Comparison of ENCODE assay signal across 14 cellular contexts in genomic region chr7:77571791-77572190, GRCh38.
"Had no signal": no experiment of that assay in that cellular context is flagged by ENCODE, and none has a peak within 500 bp of the region (broad histone marks: within the 10 kb centered on the region; RNA-seq: fewer than 3 reads in every experiment).

No MANE protein-coding gene starts in this region.

- H3K9me3 ChIP-seq: left lung, prostate gland, tibial artery had no signal

- DNase-seq: activated B cell treated with CpG ODN at 0.5 μM for 24 hours; activated CD4-positive, alpha-beta memory T cell treated with anti-CD3 and anti-CD28 coated beads, Interleukin-2, amount 10 ng/mL, durations not matched to agents 7 days and 5 days; activated CD4-positive, alpha-beta T cell treated with anti-CD3 and anti-CD28 coated beads for 48 hours; activated CD8-positive, alpha-beta memory T cell treated with anti-CD3 and anti-CD28 coated beads, Interleukin-2, amount 10 ng/mL, durations not matched to agents 7 days and 5 days; left lung; midbrain; right cardiac atrium; stimulated activated naive CD8-positive, alpha-beta T cell treated with anti-CD3 and anti-CD28 coated beads, Interleukin-15, Interleukin-2, amounts not matched to agents 100 U/mL and 50 U/mL, for 24 hours; substantia nigra; T-helper 2 cell; tibial artery had no signal

- H3K4me1 Mint-ChIP-seq: activated CD4-positive, alpha-beta memory T cell treated with anti-CD3 and anti-CD28 coated beads, Interleukin-2, amount 10 ng/mL, durations not matched to agents 7 days and 5 days; activated CD8-positive, alpha-beta memory T cell treated with anti-CD3 and anti-CD28 coated beads, Interleukin-2, amount 10 ng/mL, durations not matched to agents 7 days and 5 days; neural progenitor cell had no signal

- H3K4me3 ChIP-seq: left lung, neural progenitor cell, prostate gland, tibial artery had no signal

- H3K4me1 ChIP-seq: neural progenitor cell, prostate gland had no signal

- H3K9ac ChIP-seq: neural progenitor cell had no signal

- H3K27ac Mint-ChIP-seq: activated B cell treated with CpG ODN at 0.5 μM for 24 hours; activated CD4-positive, alpha-beta memory T cell treated with anti-CD3 and anti-CD28 coated beads, Interleukin-2, amount 10 ng/mL, durations not matched to agents 7 days and 5 days; activated CD8-positive, alpha-beta memory T cell treated with anti-CD3 and anti-CD28 coated beads, Interleukin-2, amount 10 ng/mL, durations not matched to agents 7 days and 5 days; activated naive CD8-positive, alpha-beta T cell; neural progenitor cell had no signal

- H3K27ac ChIP-seq: neural progenitor cell, prostate gland, tibial artery had no signal

- H3K36me3 Mint-ChIP-seq: activated CD8-positive, alpha-beta memory T cell treated with anti-CD3 and anti-CD28 coated beads, Interleukin-2, amount 10 ng/mL, durations not matched to agents 7 days and 5 days had no signal

- H3K27me3 Mint-ChIP-seq: activated B cell treated with CpG ODN at 0.5 μM for 24 hours; activated CD4-positive, alpha-beta memory T cell treated with anti-CD3 and anti-CD28 coated beads, Interleukin-2, amount 10 ng/mL, durations not matched to agents 7 days and 5 days; activated CD8-positive, alpha-beta memory T cell treated with anti-CD3 and anti-CD28 coated beads, Interleukin-2, amount 10 ng/mL, durations not matched to agents 7 days and 5 days; activated naive CD8-positive, alpha-beta T cell had no signal

- H3K36me3 ChIP-seq: prostate gland had no signal

- H3K27me3 ChIP-seq: left lung, neural progenitor cell, tibial artery had no signal

- H3K4me3 Mint-ChIP-seq: activated B cell treated with CpG ODN at 0.5 μM for 24 hours; activated CD4-positive, alpha-beta memory T cell treated with anti-CD3 and anti-CD28 coated beads, Interleukin-2, amount 10 ng/mL, durations not matched to agents 7 days and 5 days; activated CD8-positive, alpha-beta memory T cell treated with anti-CD3 and anti-CD28 coated beads, Interleukin-2, amount 10 ng/mL, durations not matched to agents 7 days and 5 days; activated naive CD8-positive, alpha-beta T cell; neural progenitor cell had no signal

- H3K9me3 Mint-ChIP-seq: activated B cell treated with CpG ODN at 0.5 μM for 24 hours; activated CD4-positive, alpha-beta memory T cell treated with anti-CD3 and anti-CD28 coated beads, Interleukin-2, amount 10 ng/mL, durations not matched to agents 7 days and 5 days; neural progenitor cell had no signal
